Comparison of ENCODE assay signal across 14 cellular contexts in genomic region chr3:11536936-11537612, GRCh38.
"Had no signal": no experiment of that assay in that cellular context is flagged by ENCODE, and none has a peak within 500 bp of the region (broad histone marks: within the 10 kb centered on the region; RNA-seq: fewer than 3 reads in every experiment).

No MANE protein-coding gene starts in this region.

- H3K4me1 Mint-ChIP-seq: activated CD4-positive, alpha-beta memory T cell treated with anti-CD3 and anti-CD28 coated beads, Interleukin-2, amount 10 ng/mL, durations not matched to agents 7 days and 5 days; activated CD4-positive, alpha-beta T cell treated with anti-CD3 and anti-CD28 coated beads for 36 hours had no signal

- H3K4me3 ChIP-seq: esophagus muscularis mucosa, thoracic aorta had no signal

- H3K27me3 Mint-ChIP-seq: activated CD4-positive, alpha-beta memory T cell treated with anti-CD3 and anti-CD28 coated beads, Interleukin-2, amount 10 ng/mL, durations not matched to agents 7 days and 5 days; activated CD4-positive, alpha-beta T cell treated with anti-CD3 and anti-CD28 coated beads for 36 hours; activated naive CD8-positive, alpha-beta T cell had no signal

- H3K27me3 ChIP-seq: esophagus muscularis mucosa had no signal

- FAIRE-seq: colon, urothelium cell line had no signal

- H3K36me3 ChIP-seq: esophagus muscularis mucosa, thoracic aorta had no signal

- ATAC-seq: activated CD4-positive, alpha-beta T cell treated with anti-CD3 and anti-CD28 coated beads for 36 hours; activated T-cell treated with anti-CD3 and anti-CD28 coated beads, Interleukin-2, amount 50 U/mL, for 4 hours; left ventricle myocardium superior had no signal

- H3K27ac Mint-ChIP-seq: activated CD4-positive, alpha-beta memory T cell treated with anti-CD3 and anti-CD28 coated beads, Interleukin-2, amount 10 ng/mL, durations not matched to agents 7 days and 5 days; activated CD4-positive, alpha-beta T cell treated with anti-CD3 and anti-CD28 coated beads for 36 hours; activated naive CD8-positive, alpha-beta T cell had no signal

- H3K4me3 Mint-ChIP-seq: activated CD4-positive, alpha-beta memory T cell treated with anti-CD3 and anti-CD28 coated beads, Interleukin-2, amount 10 ng/mL, durations not matched to agents 7 days and 5 days; activated CD4-positive, alpha-beta T cell treated with anti-CD3 and anti-CD28 coated beads for 36 hours; activated naive CD8-positive, alpha-beta T cell; activated T-cell treated with anti-CD3 and anti-CD28 coated beads, Interleukin-2, amount 50 U/mL, for 4 hours had no signal

- DNase-seq: activated CD4-positive, alpha-beta memory T cell treated with anti-CD3 and anti-CD28 coated beads, Interleukin-2, amount 10 ng/mL, durations not matched to agents 7 days and 5 days; activated CD4-positive, alpha-beta T cell treated with anti-CD3 and anti-CD28 coated beads for 36 hours; activated gamma-delta T cell; activated T-cell treated with anti-CD3 and anti-CD28 coated beads, Interleukin-2, amount 50 U/mL, for 4 hours; amniotic stem cell; left ventricle myocardium superior; mesendoderm; stimulated activated CD4-positive, alpha-beta T cell treated with anti-CD3 and anti-CD28 coated beads, Interleukin-2, amount 100 ng/mL, for 24 hours; T-helper 9 cell had no signal

- H3K9me3 ChIP-seq: esophagus muscularis mucosa, thoracic aorta had no signal

- H3K27ac ChIP-seq: esophagus muscularis mucosa, thoracic aorta had no signal

- H3K9me3 Mint-ChIP-seq: activated CD4-positive, alpha-beta memory T cell treated with anti-CD3 and anti-CD28 coated beads, Interleukin-2, amount 10 ng/mL, durations not matched to agents 7 days and 5 days; activated T-cell treated with anti-CD3 and anti-CD28 coated beads, Interleukin-2, amount 50 U/mL, for 4 hours had no signal
